Comparison of ENCODE assay signal across 1 cellular context in genomic region chr12:131930510-131930909, GRCh38.
TF ChIP-seq lines count a peak whose summit lies in the region.

No MANE protein-coding gene starts in this region.

TF ChIP-seq in K562, 482 proteins besides CTCF, POLR2A, EP300 and RAD21:
- TF ChIP-seq PHF8 (IDR thresholded peaks at IDR 0.05; ENCODE audit: borderline replicate concordance, low read length) (no peak), GATAD2B (IDR thresholded peaks at IDR 0.05; ENCODE audit: borderline replicate concordance) (no peak), EP400 (IDR thresholded peaks at IDR 0.05) (no peak), HDGF (IDR thresholded peaks at IDR 0.05) (no peak), ZNF232 (CRISPR knock-in tag; IDR thresholded peaks at IDR 0.05) (0 out of 2 replicates have a peak, but pooled peaks have one; percentile 5), ZBTB43 (CRISPR knock-in tag; IDR thresholded peaks at IDR 0.05) (no peak), ZKSCAN1 (IDR thresholded peaks at IDR 0.05; ENCODE audit: low read depth, low read length) (no peak), NCOA4 (IDR thresholded peaks at IDR 0.05; ENCODE audit: partially characterized antibody) (no peak), PTRF (tag; IDR thresholded peaks at IDR 0.05) (no peak), TAL1 (IDR thresholded peaks at IDR 0.05) (no peak), SPI1 (IDR thresholded peaks at IDR 0.05; ENCODE audit: borderline replicate concordance, low read depth, low read length) (peak; percentile 39; the same call in 1 of the 2 replicates), DNMT1 (IDR thresholded peaks at IDR 0.05) (no peak), ZNF445 (CRISPR knock-in tag; IDR thresholded peaks at IDR 0.05; ENCODE audit: low read depth) (no peak), STAT5B (CRISPR knock-in tag; IDR thresholded peaks at IDR 0.05) (no peak), IFI16 (CRISPR knock-in tag; IDR thresholded peaks at IDR 0.05) (no peak), ZNF79 (CRISPR knock-in tag; IDR thresholded peaks at IDR 0.05; ENCODE audit: low read depth) (no peak), ELF2 (CRISPR knock-in tag; IDR thresholded peaks at IDR 0.05) (no peak), ZNF121 (CRISPR knock-in tag; conservative IDR thresholded peaks at IDR 0.05) (peak; percentile 39), KDM5B (IDR thresholded peaks at IDR 0.05; ENCODE audit: insufficient replicate concordance, low read depth, low read length) (no peak), TEAD1 (CRISPR knock-in tag; IDR thresholded peaks at IDR 0.05) (no peak), SP2 (IDR thresholded peaks at IDR 0.05; ENCODE audit: extremely low read depth, low read depth, low read length, poor library complexity, severe bottlenecking) (no peak)
- TF ChIP-seq, protein P1, sequence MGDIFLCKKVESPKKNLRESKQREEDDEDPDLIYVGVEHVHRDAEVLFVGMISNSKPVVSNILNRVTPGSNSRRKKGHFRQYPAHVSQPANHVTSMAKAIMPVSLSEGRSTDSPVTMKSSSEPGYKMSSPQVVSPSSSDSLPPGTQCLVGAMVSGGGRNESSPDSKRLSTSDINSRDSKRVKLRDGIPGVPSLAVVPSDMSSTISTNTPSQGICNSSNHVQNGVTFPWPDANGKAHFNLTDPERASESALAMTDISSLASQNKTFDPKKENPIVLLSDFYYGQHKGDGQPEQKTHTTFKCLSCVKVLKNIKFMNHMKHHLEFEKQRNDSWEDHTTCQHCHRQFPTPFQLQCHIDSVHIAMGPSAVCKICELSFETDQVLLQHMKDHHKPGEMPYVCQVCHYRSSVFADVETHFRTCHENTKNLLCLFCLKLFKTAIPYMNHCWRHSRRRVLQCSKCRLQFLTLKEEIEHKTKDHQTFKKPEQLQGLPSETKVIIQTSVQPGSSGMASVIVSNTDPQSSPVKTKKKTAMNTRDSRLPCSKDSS (IDR thresholded peaks at IDR 0.05; ENCODE audit: low read depth, partially characterized antibody): no peak
- TF ChIP-seq, protein P2, sequence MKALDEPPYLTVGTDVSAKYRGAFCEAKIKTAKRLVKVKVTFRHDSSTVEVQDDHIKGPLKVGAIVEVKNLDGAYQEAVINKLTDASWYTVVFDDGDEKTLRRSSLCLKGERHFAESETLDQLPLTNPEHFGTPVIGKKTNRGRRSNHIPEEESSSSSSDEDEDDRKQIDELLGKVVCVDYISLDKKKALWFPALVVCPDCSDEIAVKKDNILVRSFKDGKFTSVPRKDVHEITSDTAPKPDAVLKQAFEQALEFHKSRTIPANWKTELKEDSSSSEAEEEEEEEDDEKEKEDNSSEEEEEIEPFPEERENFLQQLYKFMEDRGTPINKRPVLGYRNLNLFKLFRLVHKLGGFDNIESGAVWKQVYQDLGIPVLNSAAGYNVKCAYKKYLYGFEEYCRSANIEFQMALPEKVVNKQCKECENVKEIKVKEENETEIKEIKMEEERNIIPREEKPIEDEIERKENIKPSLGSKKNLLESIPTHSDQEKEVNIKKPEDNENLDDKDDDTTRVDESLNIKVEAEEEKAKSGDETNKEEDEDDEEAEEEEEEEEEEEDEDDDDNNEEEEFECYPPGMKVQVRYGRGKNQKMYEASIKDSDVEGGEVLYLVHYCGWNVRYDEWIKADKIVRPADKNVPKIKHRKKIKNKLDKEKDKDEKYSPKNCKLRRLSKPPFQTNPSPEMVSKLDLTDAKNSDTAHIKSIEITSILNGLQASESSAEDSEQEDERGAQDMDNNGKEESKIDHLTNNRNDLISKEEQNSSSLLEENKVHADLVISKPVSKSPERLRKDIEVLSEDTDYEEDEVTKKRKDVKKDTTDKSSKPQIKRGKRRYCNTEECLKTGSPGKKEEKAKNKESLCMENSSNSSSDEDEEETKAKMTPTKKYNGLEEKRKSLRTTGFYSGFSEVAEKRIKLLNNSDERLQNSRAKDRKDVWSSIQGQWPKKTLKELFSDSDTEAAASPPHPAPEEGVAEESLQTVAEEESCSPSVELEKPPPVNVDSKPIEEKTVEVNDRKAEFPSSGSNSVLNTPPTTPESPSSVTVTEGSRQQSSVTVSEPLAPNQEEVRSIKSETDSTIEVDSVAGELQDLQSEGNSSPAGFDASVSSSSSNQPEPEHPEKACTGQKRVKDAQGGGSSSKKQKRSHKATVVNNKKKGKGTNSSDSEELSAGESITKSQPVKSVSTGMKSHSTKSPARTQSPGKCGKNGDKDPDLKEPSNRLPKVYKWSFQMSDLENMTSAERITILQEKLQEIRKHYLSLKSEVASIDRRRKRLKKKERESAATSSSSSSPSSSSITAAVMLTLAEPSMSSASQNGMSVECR (CRISPR knock-in tag; IDR thresholded peaks at IDR 0.05): peak; percentile 7
- TF ChIP-seq, protein P3, sequence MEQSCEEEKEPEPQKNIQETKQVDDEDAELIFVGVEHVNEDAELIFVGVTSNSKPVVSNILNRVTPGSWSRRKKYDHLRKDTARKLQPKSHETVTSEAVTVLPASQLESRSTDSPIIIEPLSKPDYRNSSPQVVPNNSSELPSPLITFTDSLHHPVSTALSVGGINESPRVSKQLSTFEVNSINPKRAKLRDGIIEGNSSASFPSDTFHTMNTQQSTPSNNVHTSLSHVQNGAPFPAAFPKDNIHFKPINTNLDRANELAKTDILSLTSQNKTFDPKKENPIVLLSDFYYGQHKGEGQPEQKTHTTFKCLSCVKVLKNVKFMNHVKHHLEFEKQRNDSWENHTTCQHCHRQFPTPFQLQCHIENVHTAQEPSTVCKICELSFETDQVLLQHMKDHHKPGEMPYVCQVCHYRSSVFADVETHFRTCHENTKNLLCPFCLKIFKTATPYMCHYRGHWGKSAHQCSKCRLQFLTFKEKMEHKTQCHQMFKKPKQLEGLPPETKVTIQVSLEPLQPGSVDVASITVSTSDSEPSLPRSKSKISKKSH (CRISPR knock-in tag; IDR thresholded peaks at IDR 0.05): no peak
